23 cellular contexts compared by ENCODE assay signal in the genomic region with DNA sequence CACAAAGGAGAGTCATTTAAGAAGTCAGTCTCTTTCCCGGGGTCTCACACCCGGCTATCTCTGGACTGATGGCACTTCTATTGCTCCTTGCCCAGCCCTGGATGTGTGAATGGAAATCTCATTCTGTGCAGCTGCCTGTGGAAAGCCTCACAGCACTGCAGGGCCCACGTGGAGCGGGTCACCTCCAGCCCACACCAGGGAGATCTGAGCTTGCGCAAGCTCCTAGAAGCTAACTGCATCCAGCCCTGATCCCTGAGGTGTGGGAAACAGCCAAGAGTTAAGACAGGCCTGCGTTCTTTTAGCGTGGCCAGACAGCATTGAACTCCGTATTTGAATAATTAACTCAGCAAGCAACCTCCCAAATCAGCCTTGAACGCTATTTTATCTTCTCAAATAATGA.
DNase-seq lines count a peak whose midpoint lies in the region; ATAC-seq, FAIRE-seq and TF ChIP-seq lines count a peak whose summit lies in the region.
"Had no signal": no experiment of that assay in that cellular context is flagged by ENCODE, and none has a peak within 500 bp of the region (broad histone marks: within the 10 kb centered on the region; RNA-seq: fewer than 3 reads in every experiment).

No MANE protein-coding gene starts in this region.

- no peak overlapping the region for H3K4me3 ChIP-seq in K562
- no peak overlapping the region for H3K4me3 ChIP-seq in gastroesophageal sphincter
- H3K4me3 ChIP-seq in neural progenitor cell, result no peak overlapping the region
- H3K4me3 ChIP-seq in aorta (ENCODE audit: low read length in 2 of 2), result no peak overlapping the region
- H3K4me3 ChIP-seq: dorsolateral prefrontal cortex had no signal

- ATAC-seq in K562 (peak; percentile 66), gastroesophageal sphincter (peak; percentile 79), aorta (ENCODE audit: low FRiP score) (peak; percentile 72), HG03439 (IDR thresholded peaks at IDR 0.05; ENCODE audit: unreplicated experiment) (no peak), HG03135 (IDR thresholded peaks at IDR 0.05; ENCODE audit: unreplicated experiment) (no peak)
- ATAC-seq: activated CD8-positive, alpha-beta T cell treated with anti-CD3 and anti-CD28 coated beads for 36 hours; activated T-cell treated with anti-CD3 and anti-CD28 coated beads, Interleukin-2, amount 50 U/mL, for 4 hours; WTC11 had no signal

- peak in 1 of 4 experiments; percentile 24 for DNase-seq in K562 (ENCODE audit: extremely low read depth in 1 of 4, low spot score in 3 of 4)
- DNase-seq in neural progenitor cell (ENCODE audit: low spot score), result no peak
- DNase-seq in aorta, result no peak
- DNase-seq in AG08396 (ENCODE audit: low spot score), result no peak
- DNase-seq: activated CD8-positive, alpha-beta T cell treated with anti-CD3 and anti-CD28 coated beads for 36 hours; activated naive CD4-positive, alpha-beta T cell treated with anti-CD3 and anti-CD28 coated beads, Interleukin-2, amount 10 ng/mL, durations not matched to agents 7 days and 5 days; activated T-cell treated with anti-CD3 and anti-CD28 coated beads, Interleukin-2, amount 50 U/mL, for 4 hours; BE2C; Calu3; dorsolateral prefrontal cortex; HCEC 1CT; kidney; SIG-M5; stimulated activated CD4-positive, alpha-beta T cell treated with anti-CD3 and anti-CD28 coated beads, Interleukin-1b, Interleukin-23, amount 100 ng/mL, for 48 hours had no signal

- TF ChIP-seq POLR2A in K562 (conservative IDR thresholded peaks at IDR 0.05), result no peak
- TF ChIP-seq POLR2A in gastroesophageal sphincter (IDR thresholded peaks at IDR 0.05), result no peak

- H3K36me3 ChIP-seq in K562 (ENCODE audit: control insufficient read depth, insufficient read depth, low read length), result no peaks in the 10 kb centered on the region
- H3K36me3 ChIP-seq in gastroesophageal sphincter, result no peaks in the 10 kb centered on the region
- H3K36me3 ChIP-seq in neural progenitor cell, result no peaks in the 10 kb centered on the region
- H3K36me3 ChIP-seq in aorta (ENCODE audit: control insufficient read depth in 1 of 2, insufficient read depth in 2 of 2, low read length in 1 of 2), result no peaks in the 10 kb centered on the region
- H3K36me3 ChIP-seq: BE2C had no signal

- WGBS in K562 (ENCODE audit: insufficient coverage, low coverage, missing lambda C conversion rate), result 30% methylated on average over 9 of the region's 9 CpGs
- 33 to 37% methylated on average over 3 to 6 of the region's 9 CpGs for WGBS in gastroesophageal sphincter (ENCODE audit: low coverage in 1 of 2), 2 donors
- WGBS in aorta, 2 donors, result 82 to 84% methylated on average over 9 of the region's 9 CpGs

- TF ChIP-seq EP300 in K562 (IDR thresholded peaks at IDR 0.05; ENCODE audit: low read length) (no peak), gastroesophageal sphincter (IDR thresholded peaks at IDR 0.05) (no peak)

- H3K4me2 ChIP-seq in K562 (ENCODE audit: insufficient read depth, low read length), result no peak overlapping the region; the same call in 1 of the 2 replicates
- H3K4me2 ChIP-seq in neural progenitor cell, result no peak overlapping the region
- H3K4me2 ChIP-seq: KMS-11 had no signal

- H3K9ac ChIP-seq in K562 (ENCODE audit: insufficient read depth in 1 of 2, low read depth in 2 of 2, low read length in 2 of 2), result peak overlapping the region in 1 of 2 experiments; percentile 79; a peak in 2 of 4 replicates
- H3K9ac ChIP-seq in neural progenitor cell, result no peak overlapping the region
- H3K9ac ChIP-seq: KMS-11 had no signal

- H3K9me1 ChIP-seq in K562 (ENCODE audit: control insufficient read depth, insufficient read depth, low read length), result no peaks in the 10 kb centered on the region

- TF ChIP-seq RAD21 in K562 (CRISPR knock-in tag; conservative IDR thresholded peaks at IDR 0.05 in 1 of 2, IDR thresholded peaks at IDR 0.05 in 1 of 2), result no peak

- H3K27me3 ChIP-seq in K562 (ENCODE audit: control insufficient read depth in 2 of 2, insufficient read depth in 2 of 2, low read length in 2 of 2) (no peaks in the 10 kb centered on the region), gastroesophageal sphincter (no peaks in the 10 kb centered on the region), neural progenitor cell (no peaks in the 10 kb centered on the region), aorta (ENCODE audit: control insufficient read depth in 1 of 2, insufficient read depth in 2 of 2, low read length in 1 of 2) (no peaks in the 10 kb centered on the region)
- H3K27me3 ChIP-seq: BE2C, dorsolateral prefrontal cortex had no signal

- peaks cover 2% of the 10 kb centered on the region for H3K27me3 Mint-ChIP-seq in neural progenitor cell (ENCODE audit: insufficient read depth, low read depth)
- H3K27me3 Mint-ChIP-seq: brain had no signal

- H3K4me1 ChIP-seq in K562 (replicated peaks in 1 of 2; ENCODE audit: control insufficient read depth in 2 of 2, insufficient read depth in 2 of 2, low read length in 2 of 2) (peaks cover 11 to 15% of the 10 kb centered on the region in 2 experiments; a peak in 4 of 5 replicates), gastroesophageal sphincter (no peaks in the 10 kb centered on the region), neural progenitor cell (peaks cover 19% of the 10 kb centered on the region), aorta (ENCODE audit: control insufficient read depth in 1 of 2, insufficient read depth in 2 of 2, low read length in 2 of 2) (peaks cover 0 to 3% of the 10 kb centered on the region in 2 donors)

- intact Hi-C loops in K562 (cut with micrococcal nuclease) (no loop called here), aorta (cut with DNase I) (no loop called here)

- no peak overlapping the region for H3K27ac ChIP-seq in K562 (ENCODE audit: extremely low read depth, low read depth, low read length)
- no peak overlapping the region for H3K27ac ChIP-seq in gastroesophageal sphincter
- H3K27ac ChIP-seq in neural progenitor cell, result no peak overlapping the region
- no peak overlapping the region for H3K27ac ChIP-seq in aorta (ENCODE audit: low read depth in 1 of 2, low read length in 2 of 2)
- H3K27ac ChIP-seq: dorsolateral prefrontal cortex, KMS-11 had no signal

- H3F3A ChIP-seq in neural progenitor cell (ENCODE audit: low read depth), result no peaks in the 10 kb centered on the region

- no peaks in the 10 kb centered on the region for H3K36me3 Mint-ChIP-seq in neural progenitor cell
- H3K36me3 Mint-ChIP-seq: activated naive CD4-positive, alpha-beta T cell treated with anti-CD3 and anti-CD28 coated beads, Interleukin-2, amount 10 ng/mL, durations not matched to agents 7 days and 5 days; brain; WTC11 had no signal

- POLR2A ChIA-PET in K562 (lab: Yijun Ruan, JAX), result interaction anchor here (1.1 kb wide), 2 partner anchors 10 to 11 kb away, joined by 3 to 4 read pairs; no protein-coding TSS in a partner anchor

- H4K20me1 ChIP-seq in K562 (replicated peaks; ENCODE audit: control insufficient read depth, insufficient read depth, low read length) (no peaks in the 10 kb centered on the region), neural progenitor cell (ENCODE audit: low read depth) (no peaks in the 10 kb centered on the region)

- no peak for FAIRE-seq in K562 (lab: Jason Lieb, UNC)
- FAIRE-seq: kidney had no signal

- peaks cover 19% of the 10 kb centered on the region for H3K4me1 Mint-ChIP-seq in neural progenitor cell
- H3K4me1 Mint-ChIP-seq: activated naive CD4-positive, alpha-beta T cell treated with anti-CD3 and anti-CD28 coated beads, Interleukin-2, amount 10 ng/mL, durations not matched to agents 7 days and 5 days had no signal

- H3K9me3 Mint-ChIP-seq in neural progenitor cell, result peaks cover 3% of the 10 kb centered on the region
- H3K9me3 Mint-ChIP-seq: activated CD8-positive, alpha-beta T cell treated with anti-CD3 and anti-CD28 coated beads for 36 hours; activated naive CD4-positive, alpha-beta T cell treated with anti-CD3 and anti-CD28 coated beads, Interleukin-2, amount 10 ng/mL, durations not matched to agents 7 days and 5 days; activated T-cell treated with anti-CD3 and anti-CD28 coated beads, Interleukin-2, amount 50 U/mL, for 4 hours; stimulated activated naive CD8-positive, alpha-beta T cell treated with anti-CD3 and anti-CD28 coated beads, Interleukin-15, Interleukin-2, amounts not matched to agents 100 ng/mL and 50 ng/mL, for 24 hours; T-helper 1 cell treated with Interleukin-12 subunit alpha and Interleukin-12 subunit beta and Interleukin-4 antibody, amounts not matched to agents 30 μg/mL and 1 μg/mL, for 36 hours had no signal

- H3K27ac Mint-ChIP-seq in neural progenitor cell, result no peak overlapping the region
- H3K27ac Mint-ChIP-seq: activated CD8-positive, alpha-beta T cell treated with anti-CD3 and anti-CD28 coated beads for 36 hours; activated naive CD4-positive, alpha-beta T cell treated with anti-CD3 and anti-CD28 coated beads, Interleukin-2, amount 10 ng/mL, durations not matched to agents 7 days and 5 days; stimulated activated naive CD8-positive, alpha-beta T cell treated with anti-CD3 and anti-CD28 coated beads, Interleukin-15, Interleukin-2, amounts not matched to agents 100 ng/mL and 50 ng/mL, for 24 hours; T-helper 1 cell treated with Interleukin-12 subunit alpha and Interleukin-12 subunit beta and Interleukin-4 antibody, amounts not matched to agents 30 μg/mL and 1 μg/mL, for 36 hours; WTC11 had no signal

- no peaks in the 10 kb centered on the region for H3K9me3 ChIP-seq in K562 (replicated peaks; ENCODE audit: control insufficient read depth, insufficient read depth, low read depth, low read length)
- H3K9me3 ChIP-seq in gastroesophageal sphincter, result no peaks in the 10 kb centered on the region
- no peaks in the 10 kb centered on the region for H3K9me3 ChIP-seq in neural progenitor cell (ENCODE audit: low read depth)
- no peaks in the 10 kb centered on the region for H3K9me3 ChIP-seq in aorta (ENCODE audit: control insufficient read depth, low read length)
- H3K9me3 ChIP-seq: BE2C had no signal

- peak overlapping the region; percentile 76 for H2AFZ ChIP-seq in K562 (ENCODE audit: low read depth, low read length)
- H2AFZ ChIP-seq in neural progenitor cell (replicated peaks), result peak overlapping the region; percentile 78

- CTCF ChIA-PET in K562 (lab: Yijun Ruan, JAX; ENCODE audit: low intra/inter-chr PET ratio), result no interaction called here

- BruUV-seq in K562 (replicated peaks; lab: Mats Ljungman, UMichigan), result no TSS peak

- no peak for TF ChIP-seq CTCF in K562 (IDR thresholded peaks at IDR 0.05 in 2 of 3, conservative IDR thresholded peaks at IDR 0.05 in 1 of 3; ENCODE audit: insufficient read depth in 2 of 3, low read depth in 1 of 3, low read length in 3 of 3)
- no peak for TF ChIP-seq CTCF in gastroesophageal sphincter (IDR thresholded peaks at IDR 0.05)
- no peak for TF ChIP-seq CTCF in neural progenitor cell (IDR thresholded peaks at IDR 0.05)

- no peak overlapping the region for H3K4me3 Mint-ChIP-seq in neural progenitor cell
- H3K4me3 Mint-ChIP-seq: activated CD8-positive, alpha-beta T cell treated with anti-CD3 and anti-CD28 coated beads for 36 hours; activated naive CD4-positive, alpha-beta T cell treated with anti-CD3 and anti-CD28 coated beads, Interleukin-2, amount 10 ng/mL, durations not matched to agents 7 days and 5 days; activated T-cell treated with anti-CD3 and anti-CD28 coated beads, Interleukin-2, amount 50 U/mL, for 4 hours; brain; neural crest cell; stimulated activated naive CD8-positive, alpha-beta T cell treated with anti-CD3 and anti-CD28 coated beads, Interleukin-15, Interleukin-2, amounts not matched to agents 100 ng/mL and 50 ng/mL, for 24 hours; T-helper 1 cell treated with Interleukin-12 subunit alpha and Interleukin-12 subunit beta and Interleukin-4 antibody, amounts not matched to agents 30 μg/mL and 1 μg/mL, for 36 hours; WTC11 had no signal

- in situ Hi-C loops in K562 (cut with MboI), result no loop called here

- H3K79me2 ChIP-seq in K562 (ENCODE audit: control insufficient read depth, insufficient read depth, low read length), result no peaks in the 10 kb centered on the region
- no peaks in the 10 kb centered on the region for H3K79me2 ChIP-seq in neural progenitor cell (ENCODE audit: low read depth)

Comparison
In these comparisons a context has a peak if more than half of its experiments do, and no peak if none do; other contexts are left out.
1. ATAC-seq: peak in K562 (single experiment), gastroesophageal sphincter (single experiment) and aorta (single experiment); none in HG03439 (single experiment) and HG03135 (single experiment).